Comparison of ENCODE assay signal across 20 cellular contexts in the genomic region with DNA sequence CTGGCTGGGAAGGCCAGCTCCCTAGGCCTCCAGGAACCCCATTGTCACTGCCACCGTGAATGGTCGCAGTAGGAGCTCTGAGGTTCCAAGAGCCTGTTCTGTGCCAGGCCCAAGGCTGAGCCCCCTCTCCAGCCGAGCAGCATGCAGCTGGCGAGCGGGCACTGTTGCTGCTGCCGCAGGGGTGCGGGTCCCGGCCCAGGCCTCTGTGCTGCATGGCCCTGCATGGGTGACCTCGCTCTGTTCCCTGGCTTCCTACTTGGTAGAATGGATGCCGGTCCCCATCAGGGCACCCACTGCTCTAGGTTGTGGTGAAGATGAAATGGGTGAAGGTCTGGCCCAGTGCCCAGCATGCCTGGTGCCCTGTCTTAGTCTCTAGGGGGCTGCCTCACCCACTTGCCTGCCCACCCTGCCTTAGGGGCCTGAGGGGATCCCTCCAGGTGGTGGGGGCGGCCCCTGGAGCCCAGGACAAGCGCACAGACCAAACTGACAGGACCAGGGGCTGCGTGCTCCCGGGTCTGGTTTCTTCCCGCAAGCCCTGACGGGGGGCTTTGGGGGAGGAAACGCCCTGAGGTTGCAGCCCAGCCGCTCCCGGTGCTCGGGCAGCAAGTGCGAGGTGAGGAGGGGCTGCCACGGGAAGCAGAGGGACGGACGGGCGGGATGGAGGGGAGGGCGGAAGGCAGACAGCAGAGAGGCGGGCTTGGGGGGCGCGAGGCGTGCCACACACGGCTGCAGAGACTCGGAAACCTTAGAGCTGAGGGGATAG. TPM values are rescaled to one million over a fixed set of nuclear protein-coding genes. Genes with fewer than 3 reads are reported as not detected.
DNase-seq lines count a peak whose midpoint lies in the region; ATAC-seq and TF ChIP-seq lines count a peak whose summit lies in the region.
"Had no signal": no experiment of that assay in that cellular context is flagged by ENCODE, and none has a peak within 500 bp of the region (broad histone marks: within the 10 kb centered on the region; RNA-seq: fewer than 3 reads in every experiment).

No MANE protein-coding gene starts in this region.

- H3K18ac ChIP-seq in neuronal stem cell (ENCODE audit: low read length), result no peak overlapping the region
- no peak overlapping the region for H3K18ac ChIP-seq in H9 (ENCODE audit: insufficient read length, low read depth, low read length)

- H3K9ac ChIP-seq in neuronal stem cell (ENCODE audit: low read depth, low read length, poor library complexity) (no peak overlapping the region), H9 (ENCODE audit: extremely low read depth, insufficient read length, low read length) (no peak overlapping the region)

- no peak overlapping the region for H3K4me3 Mint-ChIP-seq in MCF 10A (ENCODE audit: unreplicated experiment)
- H3K4me3 Mint-ChIP-seq in H9, result no peak overlapping the region
- H3K4me3 Mint-ChIP-seq in activated T-cell treated with anti-CD3 and anti-CD28 coated beads, Interleukin-2, amount 50 U/mL, for 72 hours, result no peak overlapping the region

- no peaks in the 10 kb centered on the region for H3K79me2 ChIP-seq in H9 (ENCODE audit: insufficient read depth, low read length)

- H3K4me1 ChIP-seq in breast epithelium (no peaks in the 10 kb centered on the region), neuronal stem cell (ENCODE audit: control insufficient read depth in 2 of 2, insufficient read depth in 1 of 2, low read depth in 1 of 2, low read length in 2 of 2) (peaks cover 0 to 3% of the 10 kb centered on the region in 2 donors), H9 (ENCODE audit: insufficient read depth, low read length) (no peaks in the 10 kb centered on the region)

- H2BK12ac ChIP-seq in neuronal stem cell (ENCODE audit: low read length), result no peak overlapping the region
- H2BK12ac ChIP-seq in H9 (ENCODE audit: insufficient read length, low read depth, low read length), result no peak overlapping the region

- H3K27me3 ChIP-seq in breast epithelium (no peaks in the 10 kb centered on the region), H7 (ENCODE audit: control insufficient read depth, insufficient read depth, low read length) (no peaks in the 10 kb centered on the region), neuronal stem cell (ENCODE audit: control insufficient read depth in 3 of 3, insufficient read depth in 3 of 3, low read depth in 1 of 3, low read length in 3 of 3) (no peaks in the 10 kb centered on the region), H9 (ENCODE audit: insufficient read depth, low read length) (no peaks in the 10 kb centered on the region)

- H2BK120ac ChIP-seq in neuronal stem cell (ENCODE audit: low read depth, low read length), result no peak overlapping the region
- H2BK120ac ChIP-seq in H9 (ENCODE audit: low read depth, low read length, poor library complexity, severe bottlenecking), result no peak overlapping the region

- peaks cover 10% of the 10 kb centered on the region for H3K36me3 ChIP-seq in breast epithelium
- peaks cover 32% of the 10 kb centered on the region for H3K36me3 ChIP-seq in H7 (replicated peaks; ENCODE audit: control insufficient read depth, insufficient read depth, low read length)
- peaks cover 82 to 93% of the 10 kb centered on the region in 2 donors for H3K36me3 ChIP-seq in neuronal stem cell (replicated peaks in 1 of 2; ENCODE audit: control insufficient read depth in 2 of 2, insufficient read depth in 2 of 2, low read length in 2 of 2)

- H2BK20ac ChIP-seq in H9 (ENCODE audit: low read depth, low read length, poor library complexity, severe bottlenecking), result no peak overlapping the region

- H3K4me2 ChIP-seq in neuronal stem cell (ENCODE audit: insufficient read depth, low read length, poor library complexity, severe bottlenecking), result no peak overlapping the region
- H3K4me2 ChIP-seq in H9 (ENCODE audit: insufficient read depth, insufficient read length, low read length), result no peak overlapping the region

- no peak overlapping the region for H3T11ph ChIP-seq in H9 (ENCODE audit: low read length)

- H3K27ac Mint-ChIP-seq in MCF 10A (ENCODE audit: low read depth, unreplicated experiment) (peak overlapping the region; percentile 35), H9 (no peak overlapping the region; a peak in 1 of 7 replicates)
- no peak overlapping the region for H3K27ac Mint-ChIP-seq in activated T-cell treated with anti-CD3 and anti-CD28 coated beads, Interleukin-2, amount 50 U/mL, for 72 hours

- CTCF ChIA-PET in MCF 10A (lab: Yijun Ruan, JAX) (interaction anchor here (0.6 to 0.8 kb wide), 2 partner anchors 21 to 183 kb away, joined by 3 to 5 read pairs; no protein-coding TSS in a partner anchor), RWPE1 (lab: Yijun Ruan, JAX) (interaction anchor here (0.6 kb wide), 1 partner anchor 16 kb away, joined by 4 read pairs; no protein-coding TSS in a partner anchor)

- no peak overlapping the region for H3K27ac ChIP-seq in breast epithelium
- H3K27ac ChIP-seq in RWPE1, result peak overlapping the region; percentile 22
- no peak overlapping the region for H3K27ac ChIP-seq in neuronal stem cell (replicated peaks; ENCODE audit: low read length)
- H3K27ac ChIP-seq in H9 (ENCODE audit: insufficient read length, low read depth, low read length), result no peak overlapping the region

- no peak overlapping the region for H3K56ac ChIP-seq in H9 (ENCODE audit: insufficient read length, low read depth, low read length)

- H3K9me3 ChIP-seq in breast epithelium, result no peaks in the 10 kb centered on the region
- peaks cover 0 to 4% of the 10 kb centered on the region in 2 donors for H3K9me3 ChIP-seq in neuronal stem cell (replicated peaks in 1 of 2; ENCODE audit: control insufficient read depth in 2 of 2, insufficient read depth in 1 of 2, low read depth in 1 of 2, low read length in 2 of 2)
- H3K9me3 ChIP-seq in H9 (ENCODE audit: control insufficient read depth, low read depth, low read length), result no peaks in the 10 kb centered on the region

- H3K36me3 Mint-ChIP-seq in MCF 10A (ENCODE audit: insufficient read depth, unreplicated experiment) (peaks cover 78% of the 10 kb centered on the region), H9 (ENCODE audit: insufficient read depth in 1 of 3, low read depth in 3 of 3) (peaks cover 51 to 87% (median 83%) of the 10 kb centered on the region in 3 experiments; a peak in 6 of 7 replicates)
- peaks cover 0 to 25% of the 10 kb centered on the region in 2 donors for H3K36me3 Mint-ChIP-seq in activated T-cell treated with anti-CD3 and anti-CD28 coated beads, Interleukin-2, amount 50 U/mL, for 72 hours (ENCODE audit: insufficient read depth in 2 of 2)

- no peak overlapping the region for H2BK5ac ChIP-seq in neuronal stem cell (ENCODE audit: low read length)
- H2BK5ac ChIP-seq in H9 (ENCODE audit: insufficient read length, low read length), result no peak overlapping the region

- TF ChIP-seq POLR2A in breast epithelium (IDR thresholded peaks at IDR 0.05), result no peak

- H3K14ac ChIP-seq in neuronal stem cell (ENCODE audit: low read length) (no peak overlapping the region), H9 (ENCODE audit: insufficient read depth, low read length) (no peak overlapping the region)

- intact Hi-C loops in MCF 10A (cut with micrococcal nuclease) (no loop called here), breast epithelium (cut with DNase I; ENCODE audit: low total_unique reads) (no loop called here)

- no peak overlapping the region for H2AFZ ChIP-seq in neuronal stem cell (ENCODE audit: low read length)
- H2AFZ ChIP-seq in H9 (ENCODE audit: low read length), result no peak overlapping the region

- no peaks in the 10 kb centered on the region for H3K23me2 ChIP-seq in H9 (ENCODE audit: insufficient read length, low read depth, low read length, poor library complexity, severe bottlenecking)

- no TSS peak for BruUV-seq in MCF 10A (replicated peaks; lab: Mats Ljungman, UMichigan)

- H3K4me1 Mint-ChIP-seq in MCF 10A (ENCODE audit: insufficient read depth, unreplicated experiment), result no peaks in the 10 kb centered on the region
- H3K4me1 Mint-ChIP-seq in H9, result peaks cover 0 to 11% of the 10 kb centered on the region in 2 experiments; a peak in 3 of 4 replicates
- H3K4me1 Mint-ChIP-seq in activated T-cell treated with anti-CD3 and anti-CD28 coated beads, Interleukin-2, amount 50 U/mL, for 72 hours (ENCODE audit: low read depth), result peaks cover 53% of the 10 kb centered on the region

- no peak for DNase-seq in MCF 10A (ENCODE audit: unreplicated experiment)
- DNase-seq in breast epithelium (ENCODE audit: low spot score in 2 of 2), result no peak
- DNase-seq in H7, result peak; percentile 52
- DNase-seq in RWPE1 (ENCODE audit: low spot score), result no peak
- no peak for DNase-seq in neuronal stem cell (ENCODE audit: low spot score)
- DNase-seq in AML-193 (lab: John Stamatoyannopoulos, UW), result no peak
- DNase-seq in H9, result no peak
- DNase-seq in activated T-cell treated with anti-CD3 and anti-CD28 coated beads, Interleukin-2, amount 50 U/mL, for 72 hours, result no peak
- DNase-seq: 8988T, DMS79, GOT3, KG1, NCI-H1105, NCI-H146, NCI-H2029, NCI-H226, NCI-H524, NCI-H82, SHP77, SW 1271 had no signal

- H3K79me1 ChIP-seq in neuronal stem cell (ENCODE audit: low read depth, low read length) (peaks cover 22% of the 10 kb centered on the region), H9 (ENCODE audit: insufficient read depth, low read depth, low read length, poor library complexity, severe bottlenecking) (no peaks in the 10 kb centered on the region)

- no peak overlapping the region for H4K5ac ChIP-seq in H9 (ENCODE audit: insufficient read length, low read depth, low read length)

- H4K20me1 ChIP-seq in H9 (ENCODE audit: control insufficient read depth, insufficient read depth, insufficient read length), result no peaks in the 10 kb centered on the region

- no peak overlapping the region for H3K4ac ChIP-seq in neuronal stem cell (ENCODE audit: low read length)
- no peak overlapping the region for H3K4ac ChIP-seq in H9 (ENCODE audit: low read depth, low read length)

- no peaks in the 10 kb centered on the region for H3K9me3 Mint-ChIP-seq in MCF 10A (ENCODE audit: unreplicated experiment)
- H3K9me3 Mint-ChIP-seq in H9, result no peaks in the 10 kb centered on the region
- no peaks in the 10 kb centered on the region for H3K9me3 Mint-ChIP-seq in activated T-cell treated with anti-CD3 and anti-CD28 coated beads, Interleukin-2, amount 50 U/mL, for 72 hours

- ATAC-seq in activated T-cell treated with anti-CD3 and anti-CD28 coated beads, Interleukin-2, amount 50 U/mL, for 72 hours (replicated peaks in 1 of 2), result no peak

- H3K23ac ChIP-seq in neuronal stem cell (ENCODE audit: low read depth, low read length, poor library complexity) (peak overlapping the region; percentile 31), H9 (ENCODE audit: insufficient read length, low read depth, low read length) (no peak overlapping the region)

- POLR2A ChIA-PET in MCF 10A (lab: Yijun Ruan, JAX), result interaction anchor here (0.6 kb wide), 1 partner anchor 135 kb away, joined by 3 read pairs; no protein-coding TSS in a partner anchor
- POLR2A ChIA-PET in RWPE1 (lab: Yijun Ruan, JAX; ENCODE audit: low non-redundant PET), result no interaction called here

- H2BK15ac ChIP-seq in neuronal stem cell (ENCODE audit: low read length), result no peak overlapping the region
- H2BK15ac ChIP-seq in H9 (ENCODE audit: low read depth, low read length), result no peak overlapping the region

- H3K4me3 ChIP-seq in breast epithelium (no peak overlapping the region), H7 (ENCODE audit: insufficient read depth, low read depth, low read length) (no peak overlapping the region), neuronal stem cell (ENCODE audit: low read length in 2 of 2) (no peak overlapping the region)

- no peak overlapping the region for H4K91ac ChIP-seq in neuronal stem cell (ENCODE audit: low read depth, low read length, poor library complexity)
- no peak overlapping the region for H4K91ac ChIP-seq in H9 (ENCODE audit: insufficient read length, low read depth, low read length)

- H4K8ac ChIP-seq in neuronal stem cell (ENCODE audit: low read depth, low read length) (peak overlapping the region; percentile 97), H9 (replicated peaks; ENCODE audit: insufficient read length, low read depth, low read length) (no peak overlapping the region)

- H3K27me3 Mint-ChIP-seq in MCF 10A (ENCODE audit: insufficient read depth, unreplicated experiment) (no peaks in the 10 kb centered on the region), H9 (ENCODE audit: low read depth) (no peaks in the 10 kb centered on the region)
- no peaks in the 10 kb centered on the region for H3K27me3 Mint-ChIP-seq in activated T-cell treated with anti-CD3 and anti-CD28 coated beads, Interleukin-2, amount 50 U/mL, for 72 hours (ENCODE audit: low read depth)

- WGBS in neuronal stem cell (ENCODE audit: extremely low coverage in 2 of 2, insufficient read length in 2 of 2, insufficient replicate concordance in 1 of 2), 2 donors, result no CpG with 5 or more reads among the region's 32 CpGs
- no CpG with 5 or more reads among the region's 32 CpGs for WGBS in H9 (ENCODE audit: extremely low coverage, insufficient read length, low lambda C conversion rate)

- H2AK5ac ChIP-seq in neuronal stem cell (ENCODE audit: low read depth, low read length) (no peak overlapping the region), H9 (ENCODE audit: insufficient read length, low read length) (no peak overlapping the region)

- TF ChIP-seq CTCF in MCF 10A (IDR thresholded peaks at IDR 0.05; ENCODE audit: unreplicated experiment) (no peak), breast epithelium (IDR thresholded peaks at IDR 0.05) (no peak), RWPE1 (conservative IDR thresholded peaks at IDR 0.05; ENCODE audit: low read depth) (no peak), H9 (conservative IDR thresholded peaks at IDR 0.05) (no peak)

RNA-seq across cellular contexts. Expression of a gene that starts 8.7 kb away (rescaled TPM):
- total RNA-seq in MCF 10A (2022) (211 and 256 TPM in 2 replicates), breast epithelium (100 to 1,000 TPM in 1 of 3 donors, 10 to 100 TPM in 2; 59.6 to 117 (median 63.4) TPM), H9 (2021) (166 and 174 TPM in 2 replicates)
- total RNA-seq in H7 (2014; rRNA removed; shearing (Covaris generic)), result 103 and 111 TPM in 2 replicates
- 160 TPM for polyA plus RNA-seq in neuronal stem cell (2013, experiment 1 of 2)
- polyA plus RNA-seq in neuronal stem cell (2013, experiment 2 of 2), result 160 TPM
- total RNA-seq in activated T-cell treated with anti-CD3 and anti-CD28 coated beads, Interleukin-2, amount 50 U/mL, for 72 hours, result 100 to 1,000 TPM; 103 to 113 TPM

RNA-seq across cellular contexts. Expression of a gene that starts 21.3 kb away (rescaled TPM):
- total RNA-seq in MCF 10A (2022), result 103 and 114 TPM in 2 replicates
- total RNA-seq in breast epithelium, result 10 to 100 TPM; 51.8 to 71.3 (median 70.8) TPM
- 105 and 114 TPM in 2 replicates for total RNA-seq in H7 (2014; rRNA removed; shearing (Covaris generic))
- 68.0 TPM for polyA plus RNA-seq in neuronal stem cell (2013, experiment 1 of 2)
- polyA plus RNA-seq in neuronal stem cell (2013, experiment 2 of 2), result 64.2 TPM
- total RNA-seq in H9 (2021), result 126 and 128 TPM in 2 replicates
- total RNA-seq in activated T-cell treated with anti-CD3 and anti-CD28 coated beads, Interleukin-2, amount 50 U/mL, for 72 hours, result 10 to 100 TPM; 71.2 to 77.9 TPM

RNA-seq across cellular contexts. Expression of a gene that starts 38.4 kb away (rescaled TPM):
- total RNA-seq in MCF 10A (2022) (79.7 and 100 TPM in 2 replicates), breast epithelium (10 to 100 TPM; 38.6 to 45.3 (median 42.3) TPM), H9 (2021) (304 TPM in 2 replicates)
- total RNA-seq in H7 (2014; rRNA removed; shearing (Covaris generic)), result 277 and 293 TPM in 2 replicates
- 333 TPM for polyA plus RNA-seq in neuronal stem cell (2013, experiment 1 of 2)
- 334 TPM for polyA plus RNA-seq in neuronal stem cell (2013, experiment 2 of 2)
- total RNA-seq in activated T-cell treated with anti-CD3 and anti-CD28 coated beads, Interleukin-2, amount 50 U/mL, for 72 hours, result 100 to 1,000 TPM; 112 to 126 TPM

RNA-seq across cellular contexts. Expression of a gene that starts 45.9 kb away (rescaled TPM):
- total RNA-seq in MCF 10A (2022), result 18.7 and 20.0 TPM in 2 replicates
- total RNA-seq in breast epithelium, result 10 to 100 TPM; 12.5 to 14.3 (median 12.6) TPM
- total RNA-seq in H7 (2014; rRNA removed; shearing (Covaris generic)), result 107 and 117 TPM in 2 replicates
- 59.8 TPM for polyA plus RNA-seq in neuronal stem cell (2013, experiment 1 of 2)
- 59.0 TPM for polyA plus RNA-seq in neuronal stem cell (2013, experiment 2 of 2)
- 70.4 and 75.9 TPM in 2 replicates for total RNA-seq in H9 (2021)
- 1 to 10 TPM; 6.4 to 6.8 TPM for total RNA-seq in activated T-cell treated with anti-CD3 and anti-CD28 coated beads, Interleukin-2, amount 50 U/mL, for 72 hours
